9 cellular contexts compared by ENCODE assay signal in genomic region chr3:122021811-122022401, GRCh38. TPM values are rescaled to one million over a fixed set of nuclear protein-coding genes. Genes with fewer than 3 reads are reported as not detected.
DNase-seq lines count a peak whose midpoint lies in the region; ATAC-seq and TF ChIP-seq lines count a peak whose summit lies in the region.
"Had no signal": no experiment of that assay in that cellular context is flagged by ENCODE, and none has a peak within 500 bp of the region (broad histone marks: within the 10 kb centered on the region; RNA-seq: fewer than 3 reads in every experiment).

Gene ILDR1, minus strand, starts transcription at chr3:122022247. Its CDS starts 170 bp downstream, at chr3:122022077.

- no peaks in the 10 kb centered on the region for H3K4me1 ChIP-seq in ovary (ENCODE audit: insufficient read depth)

- WGBS in ovary, 3 donors, result 5 to 9% (median 5%) methylated on average over 33 to 43 of the region's 43 CpGs

- no peak within 1 kb of the TSS for H3K27ac ChIP-seq in coronary artery
- H3K27ac ChIP-seq in ovary, result no peak within 1 kb of the TSS

- peak; percentile 30 for ATAC-seq in GM21447 (IDR thresholded peaks at IDR 0.05; ENCODE audit: unreplicated experiment)
- no peak for ATAC-seq in GM21367 (IDR thresholded peaks at IDR 0.05; ENCODE audit: unreplicated experiment)

- H3K4me3 ChIP-seq in coronary artery (peak within 1 kb of the TSS; percentile 44), ovary (peak within 1 kb of the TSS; percentile 17)

- H3K36me3 ChIP-seq in ovary, result no peaks in the 10 kb centered on the region

- TF ChIP-seq EP300 in ovary (IDR thresholded peaks at IDR 0.05), result no peak

- TF ChIP-seq POLR2A in ovary (IDR thresholded peaks at IDR 0.05), result no peak

- no peaks in the 10 kb centered on the region for H3K9me3 ChIP-seq in ovary

- intact Hi-C loops in ovary (cut with DNase I), result no loop called here

- no peak for TF ChIP-seq CTCF in coronary artery (IDR thresholded peaks at IDR 0.05)
- TF ChIP-seq CTCF in ovary (IDR thresholded peaks at IDR 0.05), result no peak

- no peaks in the 10 kb centered on the region for H3K27me3 ChIP-seq in ovary

- peak; percentile 51 for DNase-seq in D341Med (ENCODE audit: low spot score)
- peak; percentile 87 for DNase-seq in NCI-H2107 treated with DMSO at 0.1 percent for 48 hours (lab: John Stamatoyannopoulos, UW; ENCODE audit: unreplicated experiment)
- no peak for DNase-seq in coronary artery (ENCODE audit: low spot score)
- DNase-seq in ovary, result no peak
- no peak for DNase-seq in superior temporal gyrus (ENCODE audit: extremely low spot score)
- no peak for DNase-seq in activated CD4-positive, alpha-beta T cell treated with anti-CD3 and anti-CD28 coated beads for 4 hours

RNA-seq across cellular contexts. Expression of gene ILDR1, which starts in this region (rescaled TPM):
- 1 to 10 TPM in 1 of 7 donors, under 1 TPM in 4, not detected in 2; 0.48 to 3.0 (median 0.71) TPM for total RNA-seq in ovary
- polyA plus RNA-seq in ovary, result 1 to 10 TPM in 1 of 2 donors, not detected in 1; 1.9 TPM
- total RNA-seq: fibroblast of lung had no signal
- polyA plus RNA-seq: fibroblast of lung had no signal

Comparison
In these comparisons a context has a peak if more than half of its experiments do, and no peak if none do; other contexts are left out.
1. DNase-seq: peak in D341Med (single experiment) and NCI-H2107 treated with DMSO at 0.1 percent for 48 hours (single experiment); none in coronary artery (single experiment), ovary (0 of 5), superior temporal gyrus (single experiment) and activated CD4-positive, alpha-beta T cell treated with anti-CD3 and anti-CD28 coated beads for 4 hours (0 of 2).